In the genomic region with DNA sequence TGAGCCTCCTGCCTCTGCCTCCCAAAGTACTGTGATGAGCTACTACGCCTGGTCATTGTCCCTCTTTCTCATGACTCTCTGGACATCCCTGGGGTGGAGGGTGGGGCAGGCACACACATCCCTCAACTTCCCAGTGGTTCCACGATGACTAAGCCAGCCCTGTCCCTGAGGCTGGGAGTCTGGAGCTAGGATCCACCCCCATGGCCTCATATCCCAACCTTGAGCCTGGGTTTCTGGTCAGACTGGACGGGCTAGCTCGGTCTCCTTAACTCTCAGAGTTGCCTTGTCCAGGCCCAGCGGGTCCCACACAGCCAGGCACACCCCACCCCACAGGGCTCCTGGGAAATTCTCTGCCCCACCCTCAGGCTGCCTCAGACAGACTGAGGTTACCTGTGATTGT, we compare ENCODE assay signal across 10 cellular contexts. TPM values are rescaled to one million over a fixed set of nuclear protein-coding genes. Genes with fewer than 3 reads are reported as not detected.
DNase-seq lines count a peak whose midpoint lies in the region.
"Had no signal": no experiment of that assay in that cellular context is flagged by ENCODE, and none has a peak within 500 bp of the region (broad histone marks: within the 10 kb centered on the region; RNA-seq: fewer than 3 reads in every experiment).

No MANE protein-coding gene starts in this region.

- no peaks in the 10 kb centered on the region for H3K9me3 Mint-ChIP-seq in activated naive CD4-positive, alpha-beta T cell treated with anti-CD3 and anti-CD28 coated beads, Interleukin-2, amount 50 U/mL, for 24 hours
- no peaks in the 10 kb centered on the region for H3K9me3 Mint-ChIP-seq in activated T-helper 1 cell treated with anti-CD3 and anti-CD28 coated beads, Interleukin-12 subunit alpha, Interleukin-12 subunit beta, Interleukin-2, Interleukin-4 antibody, amounts not matched to agents 30 ng/mL and 10 ng/mL and 1 ng/mL, durations not matched to agents 14 hours and 24 hours and 36 hours

- no peak overlapping the region for H3K4me3 Mint-ChIP-seq in activated naive CD4-positive, alpha-beta T cell treated with anti-CD3 and anti-CD28 coated beads, Interleukin-2, amount 50 U/mL, for 24 hours
- H3K4me3 Mint-ChIP-seq in activated T-helper 1 cell treated with anti-CD3 and anti-CD28 coated beads, Interleukin-12 subunit alpha, Interleukin-12 subunit beta, Interleukin-2, Interleukin-4 antibody, amounts not matched to agents 30 ng/mL and 10 ng/mL and 1 ng/mL, durations not matched to agents 14 hours and 24 hours and 36 hours = peak overlapping the region; percentile 6

- H3K36me3 ChIP-seq in urinary bladder (ENCODE audit: insufficient read depth) = no peaks in the 10 kb centered on the region

- peaks cover 4% of the 10 kb centered on the region for H3K4me1 ChIP-seq in urinary bladder (ENCODE audit: insufficient read depth)

- no peak overlapping the region for H3K4me3 ChIP-seq in urinary bladder (ENCODE audit: low read depth, low read length)

- peaks cover 78% of the 10 kb centered on the region for H3K4me1 Mint-ChIP-seq in activated naive CD4-positive, alpha-beta T cell treated with anti-CD3 and anti-CD28 coated beads, Interleukin-2, amount 50 U/mL, for 24 hours
- H3K4me1 Mint-ChIP-seq in activated T-helper 1 cell treated with anti-CD3 and anti-CD28 coated beads, Interleukin-12 subunit alpha, Interleukin-12 subunit beta, Interleukin-2, Interleukin-4 antibody, amounts not matched to agents 30 ng/mL and 10 ng/mL and 1 ng/mL, durations not matched to agents 14 hours and 24 hours and 36 hours (ENCODE audit: low read depth) = peaks cover 72% of the 10 kb centered on the region

- 82% methylated on average over 5 of the region's 5 CpGs for WGBS in urinary bladder

- DNase-seq in activated naive CD4-positive, alpha-beta T cell (lab: John Stamatoyannopoulos, UW) = no peak
- no peak for DNase-seq in activated T-helper 1 cell treated with anti-CD3 and anti-CD28 coated beads, Interleukin-12 subunit alpha, Interleukin-12 subunit beta, Interleukin-2, Interleukin-4 antibody, amounts not matched to agents 30 ng/mL and 10 ng/mL and 1 ng/mL, durations not matched to agents 14 hours and 24 hours and 36 hours (ENCODE audit: low spot score)
- DNase-seq in islet precursor cell = peak; percentile 98
- no peak for DNase-seq in stimulated activated CD4-positive, alpha-beta T cell treated with anti-CD3 and anti-CD28 coated beads, Interleukin-4, amount 100 ng/mL, for 4 hours
- no peak for DNase-seq in posterior cingulate gyrus
- no peak for DNase-seq in cerebellar nuclear complex (lab: John Stamatoyannopoulos, UW)
- DNase-seq: hypothalamus, NCI-H1694 treated with DMSO at 0.1 percent for 48 hours had no signal

- H3K27me3 Mint-ChIP-seq in activated naive CD4-positive, alpha-beta T cell treated with anti-CD3 and anti-CD28 coated beads, Interleukin-2, amount 50 U/mL, for 24 hours = no peaks in the 10 kb centered on the region
- H3K27me3 Mint-ChIP-seq in activated T-helper 1 cell treated with anti-CD3 and anti-CD28 coated beads, Interleukin-12 subunit alpha, Interleukin-12 subunit beta, Interleukin-2, Interleukin-4 antibody, amounts not matched to agents 30 ng/mL and 10 ng/mL and 1 ng/mL, durations not matched to agents 14 hours and 24 hours and 36 hours (ENCODE audit: insufficient read depth) = no peaks in the 10 kb centered on the region

- H3K27ac Mint-ChIP-seq in activated naive CD4-positive, alpha-beta T cell treated with anti-CD3 and anti-CD28 coated beads, Interleukin-2, amount 50 U/mL, for 24 hours = peak overlapping the region; percentile 90
- H3K27ac Mint-ChIP-seq in activated T-helper 1 cell treated with anti-CD3 and anti-CD28 coated beads, Interleukin-12 subunit alpha, Interleukin-12 subunit beta, Interleukin-2, Interleukin-4 antibody, amounts not matched to agents 30 ng/mL and 10 ng/mL and 1 ng/mL, durations not matched to agents 14 hours and 24 hours and 36 hours = peak overlapping the region; percentile 96

- intact Hi-C loops in activated T-helper 1 cell treated with anti-CD3 and anti-CD28 coated beads, Interleukin-12 subunit alpha, Interleukin-12 subunit beta, Interleukin-2, Interleukin-4 antibody, amounts not matched to agents 30 ng/mL and 10 ng/mL and 1 ng/mL, durations not matched to agents 14 hours and 24 hours and 36 hours (cut with micrococcal nuclease) = loop anchor here (5.0 kb wide), 1 partner anchor 563 kb away; no protein-coding TSS in a partner anchor
- intact Hi-C loops in posterior cingulate gyrus (cut with DNase I) = no loop called here

- no peaks in the 10 kb centered on the region for H3K36me3 Mint-ChIP-seq in activated naive CD4-positive, alpha-beta T cell treated with anti-CD3 and anti-CD28 coated beads, Interleukin-2, amount 50 U/mL, for 24 hours
- H3K36me3 Mint-ChIP-seq in activated T-helper 1 cell treated with anti-CD3 and anti-CD28 coated beads, Interleukin-12 subunit alpha, Interleukin-12 subunit beta, Interleukin-2, Interleukin-4 antibody, amounts not matched to agents 30 ng/mL and 10 ng/mL and 1 ng/mL, durations not matched to agents 14 hours and 24 hours and 36 hours (ENCODE audit: low read depth) = peaks cover 8% of the 10 kb centered on the region

- H3K27ac ChIP-seq in urinary bladder (ENCODE audit: low read depth) = peak overlapping the region; percentile 28

RNA-seq across cellular contexts. Expression of gene IER2, which starts 19.6 kb away (rescaled TPM):
- total RNA-seq in activated T-helper 1 cell treated with anti-CD3 and anti-CD28 coated beads, Interleukin-12 subunit alpha, Interleukin-12 subunit beta, Interleukin-2, Interleukin-4 antibody, amounts not matched to agents 30 ng/mL and 10 ng/mL and 1 ng/mL, durations not matched to agents 14 hours and 24 hours and 36 hours = 173 and 175 TPM in 2 replicates
- 17.0 TPM for total RNA-seq in urinary bladder
- polyA plus RNA-seq in urinary bladder = 268 TPM

RNA-seq across cellular contexts. Expression of gene STX10, which starts 19.6 kb away (rescaled TPM):
- 73.8 and 78.1 TPM in 2 replicates for total RNA-seq in activated T-helper 1 cell treated with anti-CD3 and anti-CD28 coated beads, Interleukin-12 subunit alpha, Interleukin-12 subunit beta, Interleukin-2, Interleukin-4 antibody, amounts not matched to agents 30 ng/mL and 10 ng/mL and 1 ng/mL, durations not matched to agents 14 hours and 24 hours and 36 hours
- total RNA-seq in urinary bladder = 26.4 TPM
- 76.1 TPM for polyA plus RNA-seq in urinary bladder

RNA-seq across cellular contexts. Expression of gene NACC1, which starts 51.7 kb away (rescaled TPM):
- total RNA-seq in activated T-helper 1 cell treated with anti-CD3 and anti-CD28 coated beads, Interleukin-12 subunit alpha, Interleukin-12 subunit beta, Interleukin-2, Interleukin-4 antibody, amounts not matched to agents 30 ng/mL and 10 ng/mL and 1 ng/mL, durations not matched to agents 14 hours and 24 hours and 36 hours = 124 TPM in 2 replicates
- total RNA-seq in urinary bladder = 10.2 TPM
- 25.7 TPM for polyA plus RNA-seq in urinary bladder

RNA-seq across cellular contexts. Expression of gene TRMT1, which starts 53.2 kb away (rescaled TPM):
- total RNA-seq in activated T-helper 1 cell treated with anti-CD3 and anti-CD28 coated beads, Interleukin-12 subunit alpha, Interleukin-12 subunit beta, Interleukin-2, Interleukin-4 antibody, amounts not matched to agents 30 ng/mL and 10 ng/mL and 1 ng/mL, durations not matched to agents 14 hours and 24 hours and 36 hours = 154 and 157 TPM in 2 replicates
- total RNA-seq in urinary bladder = 16.5 TPM
- 31.2 TPM for polyA plus RNA-seq in urinary bladder

Comparison
In these comparisons a context has a peak if more than half of its experiments do, and no peak if none do; other contexts are left out.
1. RNA of gene NACC1, which starts 51.7 kb away (total RNA-seq): 124 TPM in activated T-helper 1 cell treated with anti-CD3 and anti-CD28 coated beads, Interleukin-12 subunit alpha, Interleukin-12 subunit beta, Interleukin-2, Interleukin-4 antibody, amounts not matched to agents 30 ng/mL and 10 ng/mL and 1 ng/mL, durations not matched to agents 14 hours and 24 hours and 36 hours; 10.2 TPM in urinary bladder (single experiment); every median in the first group is over 10 times any median in the second.